27 cellular contexts compared by ENCODE assay signal in the genomic region with DNA sequence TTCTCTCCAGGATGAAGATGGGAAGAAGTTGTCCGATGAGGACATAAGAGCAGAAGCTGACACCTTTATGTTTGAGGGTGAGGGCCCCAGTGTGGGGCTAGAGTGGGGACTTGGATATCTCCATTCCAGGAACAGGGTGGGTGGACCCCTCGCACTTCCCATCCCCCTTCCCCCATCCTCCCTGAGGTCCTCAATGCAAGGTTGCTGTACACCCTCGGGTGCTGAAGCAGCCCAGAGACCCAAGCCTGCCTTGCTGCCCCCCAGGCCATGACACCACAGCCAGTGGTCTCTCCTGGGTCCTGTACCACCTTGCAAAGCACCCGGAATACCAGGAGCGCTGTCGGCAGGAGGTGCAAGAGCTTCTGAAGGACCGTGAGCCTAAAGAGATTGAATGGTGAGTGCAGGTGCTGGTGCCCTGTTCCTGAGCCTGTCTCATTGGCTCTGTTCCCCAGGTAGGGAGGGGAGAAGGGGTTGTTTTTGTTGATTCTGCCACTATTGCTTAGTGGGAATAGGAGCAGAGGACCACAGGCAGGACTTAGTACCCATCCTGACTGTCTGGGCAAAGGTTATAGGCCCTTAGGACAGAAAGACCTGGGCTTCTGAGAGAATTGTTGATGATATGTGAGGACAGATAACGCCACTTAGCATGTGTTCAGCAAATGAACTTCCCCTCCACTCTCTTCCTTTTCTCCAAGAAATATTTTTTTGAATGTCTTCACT. TPM values are rescaled to one million over a fixed set of nuclear protein-coding genes. Genes with fewer than 3 reads are reported as not detected.
DNase-seq lines count a peak whose midpoint lies in the region; ATAC-seq, FAIRE-seq and TF ChIP-seq lines count a peak whose summit lies in the region.
"Had no signal": no experiment of that assay in that cellular context is flagged by ENCODE, and none has a peak within 500 bp of the region (broad histone marks: within the 10 kb centered on the region; RNA-seq: fewer than 3 reads in every experiment).

No MANE protein-coding gene starts in this region.

- H3K36me3 Mint-ChIP-seq in osteocyte (ENCODE audit: unreplicated experiment) = no peaks in the 10 kb centered on the region
- H3K36me3 Mint-ChIP-seq: CD8-positive, alpha-beta memory T cell had no signal

- H3K4me1 Mint-ChIP-seq in osteocyte (ENCODE audit: unreplicated experiment) = no peaks in the 10 kb centered on the region
- H3K4me1 Mint-ChIP-seq: CD14-positive monocyte; CD8-positive, alpha-beta memory T cell; GM23338; H9 had no signal

- WGBS in SK-N-SH (ENCODE audit: low lambda C conversion rate) = 4% methylated on average over 6 of the region's 8 CpGs
- WGBS in A549 (ENCODE audit: missing lambda C conversion rate) = 81% methylated on average over 3 of the region's 8 CpGs

- H3K9ac ChIP-seq in SK-N-SH = no peak overlapping the region
- H3K9ac ChIP-seq: BLaER1 treated with 17β-estradiol and CSF1 and Interleukin-3, amounts not matched to agents 10 nM and 100 nM had no signal

- no peaks in the 10 kb centered on the region for H3K36me3 ChIP-seq in SK-N-SH (replicated peaks in 1 of 2; ENCODE audit: control insufficient read depth in 1 of 2, insufficient read depth in 2 of 2, low read length in 1 of 2)
- H3K36me3 ChIP-seq: BE2C; BLaER1 treated with 17β-estradiol and CSF1 and Interleukin-3, amounts not matched to agents 10 nM and 100 nM had no signal

- H3K27me3 ChIP-seq in SK-N-SH (ENCODE audit: insufficient read depth) = no peaks in the 10 kb centered on the region
- H3K27me3 ChIP-seq: BE2C; BLaER1 treated with 17β-estradiol and CSF1 and Interleukin-3, amounts not matched to agents 10 nM and 100 nM had no signal

- no peak for TF ChIP-seq RAD21 in SK-N-SH (IDR thresholded peaks at IDR 0.05; ENCODE audit: low read length)
- TF ChIP-seq RAD21 in A549 (conservative IDR thresholded peaks at IDR 0.05 in 1 of 2, IDR thresholded peaks at IDR 0.05 in 1 of 2) = no peak

- H4K20me1 ChIP-seq in SK-N-SH (ENCODE audit: insufficient read depth) = no peaks in the 10 kb centered on the region
- H4K20me1 ChIP-seq: BLaER1 treated with 17β-estradiol and CSF1 and Interleukin-3, amounts not matched to agents 10 nM and 100 nM had no signal

- POLR2A ChIA-PET in SK-N-SH (lab: Yijun Ruan, JAX) (no interaction called here), A549 (lab: Yijun Ruan, JAX) (no interaction called here)

- no peak overlapping the region for H3K4me2 ChIP-seq in SK-N-SH
- H3K4me2 ChIP-seq in A549 = no peak overlapping the region
- H3K4me2 ChIP-seq: BLaER1 treated with 17β-estradiol and CSF1 and Interleukin-3, amounts not matched to agents 10 nM and 100 nM; GM23338 had no signal

- FAIRE-seq in A549 (lab: Jason Lieb, UNC) = no peak
- FAIRE-seq: A204.1, D721Med, GM12891, GM18507 had no signal

- TF ChIP-seq POLR2A in A549 (IDR thresholded peaks at IDR 0.05; ENCODE audit: low read length) = no peak

- H3K27ac Mint-ChIP-seq in osteocyte (ENCODE audit: unreplicated experiment) = no peak overlapping the region
- H3K27ac Mint-ChIP-seq: CD4-positive, alpha-beta T cell; CD8-positive, alpha-beta memory T cell; GM23338; H9; HFFc6 had no signal

- H3K4me3 ChIP-seq in SK-N-SH (ENCODE audit: low read depth in 2 of 2, low read length in 1 of 2) (no peak overlapping the region), A549 (no peak overlapping the region)
- H3K4me3 ChIP-seq: BLaER1 treated with 17β-estradiol and CSF1 and Interleukin-3, amounts not matched to agents 10 nM and 100 nM; GM23338 had no signal

- H3K27ac ChIP-seq in SK-N-SH (ENCODE audit: low read depth in 2 of 2, low read length in 1 of 2) (no peak overlapping the region), A549 (no peak overlapping the region)
- H3K27ac ChIP-seq: 22Rv1; BLaER1 treated with 17β-estradiol and CSF1 and Interleukin-3, amounts not matched to agents 10 nM and 100 nM had no signal

- H3F3A ChIP-seq in SK-N-SH (replicated peaks; ENCODE audit: insufficient read depth) = no peaks in the 10 kb centered on the region

- no peak for TF ChIP-seq EP300 in SK-N-SH (IDR thresholded peaks at IDR 0.05; ENCODE audit: borderline replicate concordance in 1 of 2, low read depth in 1 of 2, low read length in 1 of 2)
- TF ChIP-seq EP300 in A549 (IDR thresholded peaks at IDR 0.05) = no peak

- CTCF ChIA-PET in SK-N-SH (lab: Yijun Ruan, JAX) (no interaction called here), A549 (lab: Yijun Ruan, JAX) (no interaction called here)

- DNase-seq in SK-N-SH (no peak), A549 (ENCODE audit: low read depth in 1 of 2, low spot score in 1 of 2) (no peak), left lobe of liver (ENCODE audit: low spot score) (no peak), osteocyte (ENCODE audit: extremely low spot score, unreplicated experiment) (peak; percentile 71), SKM-1 (lab: John Stamatoyannopoulos, UW; ENCODE audit: unreplicated experiment) (no peak), NCI-H446 treated with DMSO at 0.1 percent for 48 hours (lab: John Stamatoyannopoulos, UW) (no peak)
- DNase-seq: ACHN; AML-193; BE2C; CD4-positive, alpha-beta T cell; CD8-positive, alpha-beta memory T cell; DMS 273 treated with DMSO at 0.1 percent for 48 hours; DMS79; EL; GDM1; H9; HFFc6 had no signal

- no peak for ATAC-seq in SK-N-SH treated with all-trans-retinoic acid at 6 μM for 48 hours
- no peak for ATAC-seq in A549
- peak; percentile 72 for ATAC-seq in left lobe of liver
- ATAC-seq: GM23338 had no signal

- H3K79me2 ChIP-seq in SK-N-SH (ENCODE audit: insufficient read depth) = no peaks in the 10 kb centered on the region

- H3K27me3 Mint-ChIP-seq in osteocyte (ENCODE audit: unreplicated experiment) = no peaks in the 10 kb centered on the region

- H2AFZ ChIP-seq in SK-N-SH (ENCODE audit: low read depth) = no peak overlapping the region
- H2AFZ ChIP-seq: GM23338 had no signal

- no peak for TF ChIP-seq CTCF in SK-N-SH (IDR thresholded peaks at IDR 0.05)
- TF ChIP-seq CTCF in A549 (IDR thresholded peaks at IDR 0.05) = no peak
- no peak for TF ChIP-seq CTCF in osteocyte (IDR thresholded peaks at IDR 0.05)

- H3K9me3 Mint-ChIP-seq in osteocyte (ENCODE audit: unreplicated experiment) = peaks cover 6% of the 10 kb centered on the region
- H3K9me3 Mint-ChIP-seq: CD4-positive, alpha-beta T cell; CD8-positive, alpha-beta memory T cell had no signal

- H3K4me1 ChIP-seq in SK-N-SH (ENCODE audit: control insufficient read depth in 1 of 2, insufficient read depth in 2 of 2, low read depth in 1 of 2, low read length in 1 of 2) (no peaks in the 10 kb centered on the region), A549 (no peaks in the 10 kb centered on the region)
- H3K4me1 ChIP-seq: BE2C; BLaER1 treated with 17β-estradiol and CSF1 and Interleukin-3, amounts not matched to agents 10 nM and 100 nM had no signal

- H3K9me2 ChIP-seq in SK-N-SH = no peaks in the 10 kb centered on the region

- H3K4me3 Mint-ChIP-seq in osteocyte (ENCODE audit: unreplicated experiment) = no peak overlapping the region
- H3K4me3 Mint-ChIP-seq: CD14-positive monocyte; CD4-positive, alpha-beta T cell; CD8-positive, alpha-beta memory T cell; GM23338; H9; HFFc6 had no signal

- H3K9me3 ChIP-seq in SK-N-SH (no peaks in the 10 kb centered on the region), A549 (no peaks in the 10 kb centered on the region)
- H3K9me3 ChIP-seq: BE2C; BLaER1 treated with 17β-estradiol and CSF1 and Interleukin-3, amounts not matched to agents 10 nM and 100 nM had no signal

TF ChIP-seq in SK-N-SH treated with all-trans-retinoic acid at 6 μM for 48 hours, 23 proteins besides CTCF, POLR2A, EP300 and RAD21:
- TF ChIP-seq ZFP30 (CRISPR knock-in tag; IDR thresholded peaks at IDR 0.05) = no peak

RNA-seq across cellular contexts. Expression of a gene that starts 12.0 kb away (rescaled TPM):
- polyA plus RNA-seq in SK-N-SH (2012; rRNA removed) = 0.03 and 0.08 TPM in 2 replicates
- 0.01 and 0.03 TPM in 2 replicates for polyA plus RNA-seq in SK-N-SH (2012; cell fraction: cytosol; rRNA removed)
- polyA plus RNA-seq in SK-N-SH (2012; cell fraction: nucleus; rRNA removed) = 0.17 and 0.20 TPM in 2 replicates
- 32.2 and 33.2 TPM in 2 replicates for polyA plus RNA-seq in A549 (2011; rRNA removed)
- polyA plus RNA-seq in A549 (2012; cell fraction: cytosol; rRNA removed) = 6.6 and 7.4 TPM in 2 replicates
- 61.8 and 62.5 TPM in 2 replicates for polyA plus RNA-seq in A549 (2012; cell fraction: nucleus; rRNA removed)
- polyA plus RNA-seq in A549 (2017; fragmentation: RNase III; extraction: RNeasy Plus Mini Kit Qiagen cat#74134 plus additional on column Dnase treatment) = 7.1 to 10.4 TPM (median 8.9 TPM) in 3 replicates
- 86.8 and 95.2 TPM in 2 replicates for polyA minus RNA-seq in A549 (2011; rRNA and poly(A)+ RNA removed)
- total RNA-seq in left lobe of liver = 401 TPM
- not detected in 2 replicates for total RNA-seq in osteocyte
- total RNA-seq: CD4-positive, alpha-beta T cell; GM23338; H9; HFFc6 had no signal
- polyA plus RNA-seq: CD8-positive, alpha-beta memory T cell; GM23338 had no signal

RNA-seq across cellular contexts. Expression of a gene that starts 20.2 kb away (rescaled TPM):
- polyA plus RNA-seq in SK-N-SH (2012; rRNA removed) (0.03 TPM in 1 of 2 replicates, not detected in the other), A549 (2011; rRNA removed) (12.8 and 12.9 TPM in 2 replicates), A549 (2017; fragmentation: RNase III; extraction: RNeasy Plus Mini Kit Qiagen cat#74134 plus additional on column Dnase treatment) (5.0 to 6.3 TPM (median 5.6 TPM) in 3 replicates)
- 0.01 TPM in 1 of 2 replicates, not detected in the other for polyA plus RNA-seq in SK-N-SH (2012; cell fraction: cytosol; rRNA removed)
- polyA plus RNA-seq in SK-N-SH (2012; cell fraction: nucleus; rRNA removed) = 0.14 and 0.26 TPM in 2 replicates
- 2.9 and 3.2 TPM in 2 replicates for polyA plus RNA-seq in A549 (2012; cell fraction: cytosol; rRNA removed)
- polyA plus RNA-seq in A549 (2012; cell fraction: nucleus; rRNA removed) = 23.8 and 28.9 TPM in 2 replicates
- polyA minus RNA-seq in A549 (2011; rRNA and poly(A)+ RNA removed) = 27.2 and 27.4 TPM in 2 replicates
- total RNA-seq in left lobe of liver (98.6 TPM), osteocyte (not detected in 2 replicates)
- total RNA-seq: GM23338, H9, HFFc6 had no signal
- polyA plus RNA-seq: CD14-positive monocyte; CD8-positive, alpha-beta memory T cell; GM23338 had no signal

RNA-seq across cellular contexts. Expression of a gene that starts 37.7 kb away (rescaled TPM):
- polyA plus RNA-seq in SK-N-SH (2012; rRNA removed) (not detected in 2 replicates), A549 (2011; rRNA removed) (not detected in 2 replicates), A549 (2017; fragmentation: RNase III; extraction: RNeasy Plus Mini Kit Qiagen cat#74134 plus additional on column Dnase treatment) (not detected in 3 replicates)
- not detected in 2 replicates for polyA plus RNA-seq in SK-N-SH (2012; cell fraction: cytosol; rRNA removed)
- not detected in 2 replicates for polyA plus RNA-seq in SK-N-SH (2012; cell fraction: nucleus; rRNA removed)
- polyA plus RNA-seq in A549 (2012; cell fraction: cytosol; rRNA removed) = not detected in 2 replicates
- polyA plus RNA-seq in A549 (2012; cell fraction: nucleus; rRNA removed) = not detected in 2 replicates
- polyA minus RNA-seq in A549 (2011; rRNA and poly(A)+ RNA removed) = not detected in 2 replicates
- total RNA-seq in left lobe of liver (not detected), osteocyte (not detected in 2 replicates)
- total RNA-seq: CD4-positive, alpha-beta T cell; CD8-positive, alpha-beta memory T cell; GM23338; H4; H9; HFFc6 had no signal
- polyA plus RNA-seq: CD14-positive monocyte; CD8-positive, alpha-beta memory T cell; GM23338 had no signal

Comparison
In these comparisons a context has a peak if more than half of its experiments do, and no peak if none do; other contexts are left out.
1. RNA of a gene that starts 12.0 kb away (total RNA-seq): 401 TPM in left lobe of liver (single experiment); not detected in osteocyte; every median in the first group is over 100 times any median in the second.
2. RNA of a gene that starts 20.2 kb away (total RNA-seq): 98.6 TPM in left lobe of liver (single experiment); not detected in osteocyte; every median in the first group is over 10 times any median in the second.